In genomic region chr3:39166932-39167532, GRCh38 we compare ENCODE assay signal across 8 cellular contexts. TPM values are rescaled to one million over a fixed set of nuclear protein-coding genes. Genes with fewer than 3 reads are reported as not detected.
DNase-seq lines count a peak whose midpoint lies in the region; ATAC-seq and TF ChIP-seq lines count a peak whose summit lies in the region.
"Had no signal": no experiment of that assay in that cellular context is flagged by ENCODE, and none has a peak within 500 bp of the region (broad histone marks: within the 10 kb centered on the region; RNA-seq: fewer than 3 reads in every experiment).

No MANE protein-coding gene starts in this region.

- 24 to 26% methylated on average over 1 of the region's 1 CpG for WGBS in esophagus squamous epithelium, 2 donors

- no peaks in the 10 kb centered on the region for H3K27me3 ChIP-seq in HUES48 (ENCODE audit: control insufficient read depth, insufficient read depth, low read length)
- no peaks in the 10 kb centered on the region for H3K27me3 ChIP-seq in esophagus squamous epithelium

- no peak for TF ChIP-seq CTCF in cardiac fibroblast (IDR thresholded peaks at IDR 0.05; ENCODE audit: low read depth, low read length)
- TF ChIP-seq CTCF in esophagus squamous epithelium (IDR thresholded peaks at IDR 0.05): no peak

- no peak overlapping the region for H3K4me3 ChIP-seq in HUES48 (ENCODE audit: low read depth, low read length)
- H3K4me3 ChIP-seq in cardiac fibroblast (replicated peaks in 1 of 2; ENCODE audit: low read depth in 2 of 2, low read length in 2 of 2): no peak overlapping the region
- no peak overlapping the region for H3K4me3 ChIP-seq in esophagus squamous epithelium

- no peak for ATAC-seq in HG03469 (IDR thresholded peaks at IDR 0.05; ENCODE audit: unreplicated experiment)
- ATAC-seq: stimulated activated memory B cell treated with anti-CD40 and anti-IgM and Interleukin-4, amounts not matched to agents 10 μg/mL and 1 μg/mL and 100 μg/mL, for 72 hours had no signal

- H3K27ac ChIP-seq in HUES48 (ENCODE audit: low read depth, low read length) (peak overlapping the region; percentile 77), esophagus squamous epithelium (peak overlapping the region in 2 of 4 donors; percentile 37 to 41)

- H3K9me3 ChIP-seq in HUES48 (ENCODE audit: control insufficient read depth, insufficient read depth, low read length) (no peaks in the 10 kb centered on the region), esophagus squamous epithelium (no peaks in the 10 kb centered on the region)

- no peak overlapping the region for H3K9ac ChIP-seq in HUES48 (ENCODE audit: low read depth, low read length)

- H3K4me1 ChIP-seq in HUES48 (ENCODE audit: control insufficient read depth, insufficient read depth, low read length) (peaks cover 11% of the 10 kb centered on the region), esophagus squamous epithelium (peaks cover 0 to 16% (median 5%) of the 10 kb centered on the region in 3 donors)

- H3K36me3 ChIP-seq in HUES48 (ENCODE audit: control insufficient read depth, insufficient read depth, low read length) (no peaks in the 10 kb centered on the region), esophagus squamous epithelium (no peaks in the 10 kb centered on the region)

- no peak for TF ChIP-seq POLR2A in esophagus squamous epithelium (IDR thresholded peaks at IDR 0.05)

- intact Hi-C loops in esophagus squamous epithelium (cut with DNase I): no loop called here

- DNase-seq in cardiac fibroblast (ENCODE audit: low read depth in 2 of 2) (peak; percentile 98), pons (ENCODE audit: low spot score) (peak; percentile 95), mesenteric fat pad (ENCODE audit: low spot score) (no peak), esophagus squamous epithelium (lab: John Stamatoyannopoulos, UW) (no peak)
- DNase-seq: activated CD8-positive, alpha-beta memory T cell treated with anti-CD3 and anti-CD28 coated beads, Interleukin-2, amount 50 U/mL, for 4 hours had no signal

RNA-seq across cellular contexts. Expression of gene CSRNP1, which starts 13.6 kb away (rescaled TPM):
- total RNA-seq in mesenteric fat pad (130 TPM), esophagus squamous epithelium (10 to 100 TPM; 11.9 to 35.6 (median 19.7) TPM)

RNA-seq across cellular contexts. Expression of gene XIRP1, which starts 25.4 kb away (rescaled TPM):
- total RNA-seq in mesenteric fat pad: 0.10 TPM
- under 1 TPM in 2 of 4 donors, not detected in 2; 0.18 to 0.19 TPM for total RNA-seq in esophagus squamous epithelium

RNA-seq across cellular contexts. Expression of gene TTC21A, which starts 59.6 kb away (rescaled TPM):
- total RNA-seq in mesenteric fat pad (3.1 TPM), esophagus squamous epithelium (1 to 10 TPM; 1.6 to 2.9 (median 2.5) TPM)

RNA-seq across cellular contexts. Expression of gene GORASP1, which starts 59.6 kb away (rescaled TPM):
- total RNA-seq in mesenteric fat pad (58.7 TPM), esophagus squamous epithelium (100 to 1,000 TPM in 1 of 4 donors, 10 to 100 TPM in 3; 26.4 to 102 (median 43.8) TPM)

Comparison
In these comparisons a context has a peak if more than half of its experiments do, and no peak if none do; other contexts are left out.
1. DNase-seq: peak in cardiac fibroblast (2 of 2) and pons (single experiment); none in mesenteric fat pad (single experiment) and esophagus squamous epithelium (single experiment).